18 cellular contexts compared by ENCODE assay signal in the genomic region with DNA sequence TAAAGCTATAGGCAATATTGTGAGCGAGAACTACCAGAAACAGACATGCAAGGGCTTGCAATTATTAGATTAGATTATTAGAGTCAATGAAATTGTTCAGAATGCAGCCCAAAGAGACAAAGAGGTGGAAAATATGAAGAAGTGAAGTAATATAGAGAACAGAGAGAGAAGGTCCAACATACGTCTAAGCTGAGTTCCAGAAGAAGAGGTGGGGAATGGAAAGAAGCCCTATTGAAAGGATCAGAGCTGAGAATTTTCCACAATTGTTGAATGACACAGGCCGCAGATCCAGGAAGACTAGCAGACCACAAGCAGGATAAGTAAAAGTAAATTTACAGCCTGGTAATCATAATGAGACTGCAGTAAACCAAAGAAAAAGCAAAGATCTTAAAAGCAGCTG.
"Had no signal": no experiment of that assay in that cellular context is flagged by ENCODE, and none has a peak within 500 bp of the region (broad histone marks: within the 10 kb centered on the region; RNA-seq: fewer than 3 reads in every experiment).

No MANE protein-coding gene starts in this region.

- ATAC-seq: activated CD8-positive, alpha-beta T cell treated with anti-CD3 and anti-CD28 coated beads for 36 hours; activated T-cell treated with anti-CD3 and anti-CD28 coated beads, Interleukin-2, amount 50 U/mL, for 72 hours; effector memory CD8-positive, alpha-beta T cell; stimulated activated memory B cell treated with anti-CD40 and anti-IgM and Interleukin-4, amounts not matched to agents 10 μg/mL and 1 μg/mL and 100 μg/mL, for 72 hours had no signal

- DNase-seq: activated CD4-positive, alpha-beta T cell treated with anti-CD3 and anti-CD28 coated beads for 4 hours; activated CD8-positive, alpha-beta memory T cell treated with anti-CD3 and anti-CD28 coated beads, Interleukin-2, amount 50 U/mL, for 4 hours; activated CD8-positive, alpha-beta T cell treated with anti-CD3 and anti-CD28 coated beads for 36 hours; activated gamma-delta T cell; activated T-cell treated with anti-CD3 and anti-CD28 coated beads, Interleukin-2, amount 50 U/mL, for 72 hours; cerebellar nuclear complex; effector memory CD8-positive, alpha-beta T cell; hippocampal formation; kidney; left ventricle myocardium inferior; mesendoderm; nucleus accumbens; posterior cingulate gyrus; retina; stimulated activated CD4-positive, alpha-beta T cell treated with anti-CD3 and anti-CD28 coated beads, Interleukin-2, amount 100 ng/mL, for 48 hours; tibial artery had no signal

- FAIRE-seq: kidney, urothelium cell line had no signal
